Comparison of ENCODE assay signal across 19 cellular contexts in genomic region chr9:89991204-89991790, GRCh38.
A peak's percentile ranks its signal among the peaks of the same experiment; 100 is the strongest.
DNase-seq lines count a peak whose midpoint lies in the region; ATAC-seq and TF ChIP-seq lines count a peak whose summit lies in the region.
"Had no signal": no experiment of that assay in that cellular context is flagged by ENCODE, and none has a peak within 500 bp of the region (broad histone marks: within the 10 kb centered on the region; RNA-seq: fewer than 3 reads in every experiment).

No MANE protein-coding gene starts in this region.

- H3K27ac Mint-ChIP-seq in stimulated activated naive B cell treated with anti-CD40 and anti-IgM and Interleukin-4, amounts not matched to agents 10 μg/mL and 1 μg/mL and 100 μg/mL, for 72 hours, result peak overlapping the region; percentile 65
- H3K27ac Mint-ChIP-seq: B cell; CD4-positive, alpha-beta T cell had no signal

- no peak overlapping the region for H3K4me3 Mint-ChIP-seq in stimulated activated naive B cell treated with anti-CD40 and anti-IgM and Interleukin-4, amounts not matched to agents 10 μg/mL and 1 μg/mL and 100 μg/mL, for 72 hours
- H3K4me3 Mint-ChIP-seq: B cell; CD4-positive, alpha-beta T cell had no signal

- H3K4me3 ChIP-seq in epithelial cell of esophagus (ENCODE audit: low read length), result no peak overlapping the region

- peaks cover 0 to 5% of the 10 kb centered on the region in 2 donors for H3K27me3 Mint-ChIP-seq in stimulated activated naive B cell treated with anti-CD40 and anti-IgM and Interleukin-4, amounts not matched to agents 10 μg/mL and 1 μg/mL and 100 μg/mL, for 72 hours
- H3K27me3 Mint-ChIP-seq: B cell had no signal

- H3K36me3 Mint-ChIP-seq in stimulated activated naive B cell treated with anti-CD40 and anti-IgM and Interleukin-4, amounts not matched to agents 10 μg/mL and 1 μg/mL and 100 μg/mL, for 72 hours, result no peaks in the 10 kb centered on the region

- DNase-seq in NCI-H748 (lab: John Stamatoyannopoulos, UW; ENCODE audit: unreplicated experiment) (peak; percentile 15), NCI-H748 treated with DMSO at 0.1 percent for 48 hours (lab: John Stamatoyannopoulos, UW) (no peak), NCI-H446 treated with DMSO at 0.1 percent for 48 hours (lab: John Stamatoyannopoulos, UW) (peak; percentile 55), epithelial cell of esophagus (ENCODE audit: low read depth) (peak; percentile 74), NCI-H1417 treated with DMSO at 0.1 percent for 48 hours (lab: John Stamatoyannopoulos, UW) (no peak), NOMO-1 treated with dmso at 0.1 percent for 144 hours (lab: John Stamatoyannopoulos, UW; ENCODE audit: unreplicated experiment) (no peak), Ammon's horn (ENCODE audit: low spot score) (no peak)
- DNase-seq in stimulated activated naive B cell treated with anti-CD40 and anti-IgM and Interleukin-4, amounts not matched to agents 10 μg/mL and 1 μg/mL and 100 μg/mL, for 72 hours, result no peak
- DNase-seq: ACHN; CD4-positive, alpha-beta T cell; DND-41; GF-D8; MM.1S; NCI-H1436 treated with DMSO at 0.1 percent for 48 hours; NCI-H524 treated with DMSO at 0.1 percent for 48 hours; Right ventricle myocardium superior; SK-N-SH; T-helper 1 cell had no signal

- no peaks in the 10 kb centered on the region for H3K9me3 Mint-ChIP-seq in stimulated activated naive B cell treated with anti-CD40 and anti-IgM and Interleukin-4, amounts not matched to agents 10 μg/mL and 1 μg/mL and 100 μg/mL, for 72 hours
- H3K9me3 Mint-ChIP-seq: CD4-positive, alpha-beta T cell had no signal

- peaks cover 3 to 6% of the 10 kb centered on the region in 2 donors for H3K4me1 Mint-ChIP-seq in stimulated activated naive B cell treated with anti-CD40 and anti-IgM and Interleukin-4, amounts not matched to agents 10 μg/mL and 1 μg/mL and 100 μg/mL, for 72 hours

- ATAC-seq in stimulated activated naive B cell treated with anti-CD40 and anti-IgM and Interleukin-4, amounts not matched to agents 10 μg/mL and 1 μg/mL and 100 μg/mL, for 72 hours (replicated peaks), result no peak

- no peak for TF ChIP-seq CTCF in epithelial cell of esophagus (IDR thresholded peaks at IDR 0.05; ENCODE audit: insufficient read depth, low read depth, low read length, missing control alignments)

Comparison
In these comparisons a context has a peak if more than half of its experiments do, and no peak if none do; other contexts are left out.
1. DNase-seq: peak in NCI-H748 (single experiment), NCI-H446 treated with DMSO at 0.1 percent for 48 hours (single experiment) and epithelial cell of esophagus (single experiment); none in NCI-H748 treated with DMSO at 0.1 percent for 48 hours (single experiment), stimulated activated naive B cell treated with anti-CD40 and anti-IgM and Interleukin-4, amounts not matched to agents 10 μg/mL and 1 μg/mL and 100 μg/mL, for 72 hours (single experiment), NCI-H1417 treated with DMSO at 0.1 percent for 48 hours (single experiment), NOMO-1 treated with dmso at 0.1 percent for 144 hours (single experiment) and Ammon's horn (single experiment).